Comparison of ENCODE assay signal across 27 cellular contexts in genomic region chr18:48754559-48754958, GRCh38.
"Had no signal": no experiment of that assay in that cellular context is flagged by ENCODE, and none has a peak within 500 bp of the region (broad histone marks: within the 10 kb centered on the region; RNA-seq: fewer than 3 reads in every experiment).

No MANE protein-coding gene starts in this region.

- H3K4me3 Mint-ChIP-seq: activated naive CD4-positive, alpha-beta T cell treated with anti-CD3 and anti-CD28 coated beads for 36 hours; activated naive CD8-positive, alpha-beta T cell treated with anti-CD3 and anti-CD28 coated beads for 36 hours; activated T-helper 1 cell treated with anti-CD3 and anti-CD28 coated beads, Interleukin-12 subunit alpha, Interleukin-12 subunit beta, Interleukin-2, Interleukin-4 antibody, amounts not matched to agents 30 ng/mL and 10 ng/mL and 1 ng/mL, durations not matched to agents 14 hours and 24 hours and 36 hours; effector memory CD8-positive, alpha-beta T cell; naive thymus-derived CD8-positive, alpha-beta T cell; neural crest cell had no signal

- DNase-seq: activated CD4-positive, alpha-beta T cell treated with anti-CD3 and anti-CD28 coated beads for 48 hours; activated CD4-positive, alpha-beta T cell treated with anti-CD3 and anti-CD28 coated beads, Interleukin-2, amount 50 U/mL, for 48 hours; activated CD8-positive, alpha-beta memory T cell treated with anti-CD3 and anti-CD28 coated beads for 24 hours; activated effector memory CD4-positive, alpha-beta T cell treated with anti-CD3 and anti-CD28 coated beads, Interleukin-2, amount 50 U/mL, for 16 hours; activated naive CD4-positive, alpha-beta T cell treated with anti-CD3 and anti-CD28 coated beads for 36 hours; activated naive CD8-positive, alpha-beta T cell treated with anti-CD3 and anti-CD28 coated beads for 36 hours; adrenal gland; aorta; body of pancreas; effector memory CD8-positive, alpha-beta T cell; erythroblast; gastrocnemius medialis; glutamatergic neuron; mesenchymal stem cell; naive thymus-derived CD8-positive, alpha-beta T cell; stimulated activated CD4-positive, alpha-beta T cell treated with anti-CD3 and anti-CD28 coated beads, Interleukin-1b, Interleukin-23, amount 100 ng/mL, for 48 hours; stimulated activated CD4-positive, alpha-beta T cell treated with anti-CD3 and anti-CD28 coated beads, Interleukin-4, amount 100 ng/mL, for 4 hours; stimulated activated CD8-positive, alpha-beta memory T cell treated with anti-CD3 and anti-CD28 coated beads, Interleukin-4, amount 100 ng/mL, for 48 hours; stimulated activated naive CD4-positive, alpha-beta T cell treated with Interleukin-2 at 50 U/mL for 16 hours; T-helper 9 cell; testis; transverse colon had no signal

- H3K9me3 Mint-ChIP-seq: activated naive CD4-positive, alpha-beta T cell treated with anti-CD3 and anti-CD28 coated beads for 36 hours; activated naive CD8-positive, alpha-beta T cell treated with anti-CD3 and anti-CD28 coated beads for 36 hours; activated T-helper 1 cell treated with anti-CD3 and anti-CD28 coated beads, Interleukin-12 subunit alpha, Interleukin-12 subunit beta, Interleukin-2, Interleukin-4 antibody, amounts not matched to agents 30 ng/mL and 10 ng/mL and 1 ng/mL, durations not matched to agents 14 hours and 24 hours and 36 hours; effector memory CD8-positive, alpha-beta T cell; naive thymus-derived CD8-positive, alpha-beta T cell had no signal

- H3K27ac Mint-ChIP-seq: activated naive CD4-positive, alpha-beta T cell treated with anti-CD3 and anti-CD28 coated beads for 36 hours; activated naive CD8-positive, alpha-beta T cell treated with anti-CD3 and anti-CD28 coated beads for 36 hours; activated T-helper 1 cell treated with anti-CD3 and anti-CD28 coated beads, Interleukin-12 subunit alpha, Interleukin-12 subunit beta, Interleukin-2, Interleukin-4 antibody, amounts not matched to agents 30 ng/mL and 10 ng/mL and 1 ng/mL, durations not matched to agents 14 hours and 24 hours and 36 hours; effector memory CD8-positive, alpha-beta T cell; naive thymus-derived CD8-positive, alpha-beta T cell had no signal

- H3K4me1 Mint-ChIP-seq: activated naive CD8-positive, alpha-beta T cell treated with anti-CD3 and anti-CD28 coated beads for 36 hours; naive thymus-derived CD8-positive, alpha-beta T cell had no signal

- H3K36me3 Mint-ChIP-seq: activated naive CD8-positive, alpha-beta T cell treated with anti-CD3 and anti-CD28 coated beads for 36 hours; naive thymus-derived CD8-positive, alpha-beta T cell had no signal

- ATAC-seq: body of pancreas; effector memory CD8-positive, alpha-beta T cell; gastrocnemius medialis; naive thymus-derived CD8-positive, alpha-beta T cell; pancreas had no signal

- H3K27me3 Mint-ChIP-seq: activated naive CD8-positive, alpha-beta T cell treated with anti-CD3 and anti-CD28 coated beads for 36 hours; effector memory CD8-positive, alpha-beta T cell; naive thymus-derived CD8-positive, alpha-beta T cell had no signal

- FAIRE-seq: islet of Langerhans, pancreas, TTC549 had no signal
